In the genomic region with DNA sequence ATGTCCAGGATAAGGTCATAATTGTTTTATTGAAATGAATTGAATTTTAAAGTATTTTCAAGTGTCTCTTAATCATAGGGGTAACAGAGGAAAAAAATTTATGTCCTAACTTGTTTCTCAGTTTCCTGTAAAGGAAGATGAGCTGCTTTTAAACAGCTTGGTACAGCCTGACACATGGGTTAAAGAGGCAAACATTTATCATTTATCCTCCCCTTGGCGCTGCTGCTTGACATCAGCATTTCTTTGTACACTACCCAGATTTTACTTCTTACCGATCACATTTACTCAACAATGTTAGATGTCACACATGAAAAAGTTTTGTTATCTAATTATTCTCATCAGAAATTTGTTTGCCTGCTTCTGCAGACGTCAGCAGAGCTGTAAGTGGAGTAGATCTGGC, we compare ENCODE assay signal across 37 cellular contexts.
"Had no signal": no experiment of that assay in that cellular context is flagged by ENCODE, and none has a peak within 500 bp of the region (broad histone marks: within the 10 kb centered on the region; RNA-seq: fewer than 3 reads in every experiment).

No MANE protein-coding gene starts in this region.

- H3K27me3 Mint-ChIP-seq: activated CD8-positive, alpha-beta memory T cell treated with anti-CD3 and anti-CD28 coated beads, Interleukin-2, amount 10 ng/mL, durations not matched to agents 7 days and 5 days; activated naive CD4-positive, alpha-beta T cell treated with anti-CD3 and anti-CD28 coated beads, Interleukin-2, amount 50 U/mL, for 24 hours; activated naive CD8-positive, alpha-beta T cell; activated naive CD8-positive, alpha-beta T cell treated with anti-CD3 and anti-CD28 coated beads, Interleukin-2, amount 10 ng/mL, durations not matched to agents 7 days and 5 days; activated naive CD8-positive, alpha-beta T cell treated with anti-CD3 and anti-CD28 coated beads, Interleukin-2, amount 50 U/mL, for 24 hours had no signal

- H3K36me3 Mint-ChIP-seq: activated CD8-positive, alpha-beta memory T cell treated with anti-CD3 and anti-CD28 coated beads, Interleukin-2, amount 10 ng/mL, durations not matched to agents 7 days and 5 days; activated naive CD4-positive, alpha-beta T cell treated with anti-CD3 and anti-CD28 coated beads, Interleukin-2, amount 10 ng/mL, durations not matched to agents 7 days and 5 days; activated naive CD4-positive, alpha-beta T cell treated with anti-CD3 and anti-CD28 coated beads, Interleukin-2, amount 50 U/mL, for 24 hours; activated naive CD8-positive, alpha-beta T cell; activated naive CD8-positive, alpha-beta T cell treated with anti-CD3 and anti-CD28 coated beads, Interleukin-2, amount 10 ng/mL, durations not matched to agents 7 days and 5 days had no signal

- H3K27me3 ChIP-seq: body of pancreas, brain microvascular endothelial cell had no signal

- H3K36me3 ChIP-seq: brain microvascular endothelial cell, breast epithelium had no signal

- H3K9me3 ChIP-seq: body of pancreas, breast epithelium had no signal

- FAIRE-seq: astrocyte had no signal

- H3K27ac ChIP-seq: body of pancreas, brain microvascular endothelial cell, breast epithelium, WERI-Rb-1 had no signal

- DNase-seq: activated CD4-positive, alpha-beta memory T cell treated with anti-CD3 and anti-CD28 coated beads, Interleukin-2, amount 10 ng/mL, durations not matched to agents 7 days and 5 days; activated CD4-positive, alpha-beta T cell treated with anti-CD3 and anti-CD28 coated beads for 1 hour; activated CD4-positive, alpha-beta T cell treated with anti-CD3 and anti-CD28 coated beads for 36 hours; activated CD4-positive, alpha-beta T cell treated with anti-CD3 and anti-CD28 coated beads for 48 hours; activated CD4-positive, alpha-beta T cell treated with anti-CD3 and anti-CD28 coated beads, Interleukin-2, amount 10 ng/mL, durations not matched to agents 7 days and 5 days; activated CD4-positive, alpha-beta T cell treated with anti-CD3 and anti-CD28 coated beads, Interleukin-2, amount 50 U/mL, for 48 hours; activated CD4-positive, CD25-positive, alpha-beta regulatory T cell; activated CD8-positive, alpha-beta memory T cell treated with anti-CD3 and anti-CD28 coated beads for 24 hours; activated CD8-positive, alpha-beta memory T cell treated with anti-CD3 and anti-CD28 coated beads, Interleukin-2, amount 10 ng/mL, durations not matched to agents 7 days and 5 days; activated CD8-positive, alpha-beta memory T cell treated with anti-CD3 and anti-CD28 coated beads, Interleukin-2, amount 50 U/mL, for 48 hours; activated CD8-positive, alpha-beta T cell treated with anti-CD3 and anti-CD28 coated beads, Interleukin-2, amount 10 ng/mL, durations not matched to agents 7 days and 5 days; activated effector memory CD4-positive, alpha-beta T cell treated with Interleukin-2 at 50 U/mL for 16 hours; activated gamma-delta T cell; activated naive CD4-positive, alpha-beta T cell treated with anti-CD3 and anti-CD28 coated beads, Interleukin-2, amount 10 ng/mL, durations not matched to agents 7 days and 5 days; activated naive CD4-positive, alpha-beta T cell treated with Interleukin-2 at 50 U/mL for 16 hours; activated naive CD8-positive, alpha-beta T cell treated with anti-CD3 and anti-CD28 coated beads, Interleukin-2, amount 10 ng/mL, durations not matched to agents 7 days and 5 days; activated naive CD8-positive, alpha-beta T cell treated with anti-CD3 and anti-CD28 coated beads, Interleukin-2, amount 50 U/mL, for 24 hours; activated T-cell treated with anti-CD3 and anti-CD28 coated beads, Interleukin-2, amount 50 U/mL, for 24 hours; activated T-cell treated with anti-CD3 and anti-CD28 coated beads, Interleukin-2, amount 50 U/mL, for 48 hours; amniotic stem cell; aorta; body of pancreas; brain microvascular endothelial cell; central memory CD4-positive, alpha-beta T cell; T-helper 1 cell; T-helper 2 cell; T-helper 9 cell; WERI-Rb-1 had no signal

- H3K27ac Mint-ChIP-seq: activated CD4-positive, alpha-beta memory T cell treated with anti-CD3 and anti-CD28 coated beads, Interleukin-2, amount 10 ng/mL, durations not matched to agents 7 days and 5 days; activated CD4-positive, alpha-beta T cell treated with anti-CD3 and anti-CD28 coated beads for 36 hours; activated CD4-positive, alpha-beta T cell treated with anti-CD3 and anti-CD28 coated beads, Interleukin-2, amount 10 ng/mL, durations not matched to agents 7 days and 5 days; activated CD8-positive, alpha-beta memory T cell treated with anti-CD3 and anti-CD28 coated beads, Interleukin-2, amount 10 ng/mL, durations not matched to agents 7 days and 5 days; activated CD8-positive, alpha-beta T cell treated with anti-CD3 and anti-CD28 coated beads, Interleukin-2, amount 10 ng/mL, durations not matched to agents 7 days and 5 days; activated naive CD4-positive, alpha-beta T cell treated with anti-CD3 and anti-CD28 coated beads, Interleukin-2, amount 10 ng/mL, durations not matched to agents 7 days and 5 days; activated naive CD4-positive, alpha-beta T cell treated with anti-CD3 and anti-CD28 coated beads, Interleukin-2, amount 50 U/mL, for 24 hours; activated naive CD8-positive, alpha-beta T cell; activated naive CD8-positive, alpha-beta T cell treated with anti-CD3 and anti-CD28 coated beads, Interleukin-2, amount 10 ng/mL, durations not matched to agents 7 days and 5 days; activated naive CD8-positive, alpha-beta T cell treated with anti-CD3 and anti-CD28 coated beads, Interleukin-2, amount 50 U/mL, for 24 hours; activated T-cell treated with anti-CD3 and anti-CD28 coated beads, Interleukin-2, amount 50 U/mL, for 24 hours; activated T-helper 2 cell treated with anti-CD3 and anti-CD28 coated beads, Interferon-gamma antibody, Interleukin-2, Interleukin-4, amounts not matched to agents 10 μg/mL and 5 μg/mL and 100 μg/mL, durations not matched to agents 14 hours and 24 hours and 36 hours; T-helper 1 cell treated with Interleukin-12 subunit alpha and Interleukin-12 subunit beta and Interleukin-4 antibody, amounts not matched to agents 30 μg/mL and 1 μg/mL, for 36 hours; T-helper 2 cell treated with Interferon-gamma antibody and Interleukin-4, amounts not matched to agents 5 μg/mL and 100 μg/mL, for 36 hours had no signal

- H3K9me3 Mint-ChIP-seq: activated CD4-positive, alpha-beta memory T cell treated with anti-CD3 and anti-CD28 coated beads, Interleukin-2, amount 10 ng/mL, durations not matched to agents 7 days and 5 days; activated CD4-positive, alpha-beta T cell treated with anti-CD3 and anti-CD28 coated beads, Interleukin-2, amount 10 ng/mL, durations not matched to agents 7 days and 5 days; activated naive CD4-positive, alpha-beta T cell treated with anti-CD3 and anti-CD28 coated beads, Interleukin-2, amount 10 ng/mL, durations not matched to agents 7 days and 5 days; activated naive CD4-positive, alpha-beta T cell treated with anti-CD3 and anti-CD28 coated beads, Interleukin-2, amount 50 U/mL, for 24 hours; activated naive CD8-positive, alpha-beta T cell treated with anti-CD3 and anti-CD28 coated beads, Interleukin-2, amount 10 ng/mL, durations not matched to agents 7 days and 5 days; activated naive CD8-positive, alpha-beta T cell treated with anti-CD3 and anti-CD28 coated beads, Interleukin-2, amount 50 U/mL, for 24 hours; activated T-cell treated with anti-CD3 and anti-CD28 coated beads, Interleukin-2, amount 50 U/mL, for 24 hours; activated T-helper 2 cell treated with anti-CD3 and anti-CD28 coated beads, Interferon-gamma antibody, Interleukin-2, Interleukin-4, amounts not matched to agents 10 μg/mL and 5 μg/mL and 100 μg/mL, durations not matched to agents 14 hours and 24 hours and 36 hours; T-helper 1 cell treated with Interleukin-12 subunit alpha and Interleukin-12 subunit beta and Interleukin-4 antibody, amounts not matched to agents 30 μg/mL and 1 μg/mL, for 36 hours; T-helper 2 cell treated with Interferon-gamma antibody and Interleukin-4, amounts not matched to agents 5 μg/mL and 100 μg/mL, for 36 hours; WTC11 had no signal

- ATAC-seq: activated CD4-positive, alpha-beta T cell treated with anti-CD3 and anti-CD28 coated beads for 36 hours; activated CD4-positive, CD25-positive, alpha-beta regulatory T cell treated with anti-CD3 and anti-CD28 coated beads, Interleukin-2, amount 50 U/mL, for 24 hours; activated CD8-positive, alpha-beta memory T cell treated with anti-CD3 and anti-CD28 coated beads, Interleukin-2, amount 10 ng/mL, durations not matched to agents 7 days and 5 days; activated CD8-positive, alpha-beta T cell treated with anti-CD3 and anti-CD28 coated beads, Interleukin-2, amount 10 ng/mL, durations not matched to agents 7 days and 5 days; activated naive CD8-positive, alpha-beta T cell treated with anti-CD3 and anti-CD28 coated beads, Interleukin-2, amount 50 U/mL, for 24 hours; body of pancreas; WTC11 had no signal

- H3K4me3 Mint-ChIP-seq: activated CD4-positive, alpha-beta memory T cell treated with anti-CD3 and anti-CD28 coated beads, Interleukin-2, amount 10 ng/mL, durations not matched to agents 7 days and 5 days; activated CD4-positive, alpha-beta T cell treated with anti-CD3 and anti-CD28 coated beads for 36 hours; activated CD4-positive, alpha-beta T cell treated with anti-CD3 and anti-CD28 coated beads, Interleukin-2, amount 10 ng/mL, durations not matched to agents 7 days and 5 days; activated CD8-positive, alpha-beta memory T cell treated with anti-CD3 and anti-CD28 coated beads, Interleukin-2, amount 10 ng/mL, durations not matched to agents 7 days and 5 days; activated CD8-positive, alpha-beta T cell treated with anti-CD3 and anti-CD28 coated beads, Interleukin-2, amount 10 ng/mL, durations not matched to agents 7 days and 5 days; activated naive CD4-positive, alpha-beta T cell treated with anti-CD3 and anti-CD28 coated beads, Interleukin-2, amount 10 ng/mL, durations not matched to agents 7 days and 5 days; activated naive CD4-positive, alpha-beta T cell treated with anti-CD3 and anti-CD28 coated beads, Interleukin-2, amount 50 U/mL, for 24 hours; activated naive CD8-positive, alpha-beta T cell; activated naive CD8-positive, alpha-beta T cell treated with anti-CD3 and anti-CD28 coated beads, Interleukin-2, amount 10 ng/mL, durations not matched to agents 7 days and 5 days; activated naive CD8-positive, alpha-beta T cell treated with anti-CD3 and anti-CD28 coated beads, Interleukin-2, amount 50 U/mL, for 24 hours; activated T-cell treated with anti-CD3 and anti-CD28 coated beads, Interleukin-2, amount 50 U/mL, for 24 hours; T-helper 1 cell treated with Interleukin-12 subunit alpha and Interleukin-12 subunit beta and Interleukin-4 antibody, amounts not matched to agents 30 μg/mL and 1 μg/mL, for 36 hours; T-helper 2 cell treated with Interferon-gamma antibody and Interleukin-4, amounts not matched to agents 5 μg/mL and 100 μg/mL, for 36 hours; WTC11 had no signal

- H3K4me1 Mint-ChIP-seq: activated CD4-positive, alpha-beta memory T cell treated with anti-CD3 and anti-CD28 coated beads, Interleukin-2, amount 10 ng/mL, durations not matched to agents 7 days and 5 days; activated CD8-positive, alpha-beta memory T cell treated with anti-CD3 and anti-CD28 coated beads, Interleukin-2, amount 10 ng/mL, durations not matched to agents 7 days and 5 days; activated naive CD8-positive, alpha-beta T cell treated with anti-CD3 and anti-CD28 coated beads, Interleukin-2, amount 50 U/mL, for 24 hours had no signal

- H3K4me3 ChIP-seq: body of pancreas, breast epithelium had no signal
